In genomic region chr1:150696590-150696989, GRCh38 we compare ENCODE assay signal across 9 cellular contexts. TPM values are rescaled to one million over a fixed set of nuclear protein-coding genes. Genes with fewer than 3 reads are reported as not detected.
DNase-seq lines count a peak whose midpoint lies in the region; ATAC-seq, FAIRE-seq and TF ChIP-seq lines count a peak whose summit lies in the region.
"Had no signal": no experiment of that assay in that cellular context is flagged by ENCODE, and none has a peak within 500 bp of the region (broad histone marks: within the 10 kb centered on the region; RNA-seq: fewer than 3 reads in every experiment).

No MANE protein-coding gene starts in this region.

- no peaks in the 10 kb centered on the region for H3K9me3 ChIP-seq in iPS-18a (ENCODE audit: control insufficient read depth, low read depth, low read length)

- peak overlapping the region; percentile 75 for H3K27ac ChIP-seq in iPS-18a (ENCODE audit: low read length)

- no peak for FAIRE-seq in GM12891 (lab: Jason Lieb, UNC)

- H3K27me3 Mint-ChIP-seq in activated naive CD4-positive, alpha-beta T cell treated with anti-CD3 and anti-CD28 coated beads, Interleukin-2, amount 10 ng/mL, durations not matched to agents 7 days and 5 days = no peaks in the 10 kb centered on the region
- H3K27me3 Mint-ChIP-seq in activated CD8-positive, alpha-beta T cell treated with anti-CD3 and anti-CD28 coated beads for 36 hours = peaks cover 1% of the 10 kb centered on the region
- H3K27me3 Mint-ChIP-seq in stimulated activated naive B cell treated with anti-CD40 and anti-IgM and Interleukin-4, amounts not matched to agents 10 μg/mL and 1 μg/mL and 100 μg/mL, for 72 hours = no peaks in the 10 kb centered on the region

- no peak for TF ChIP-seq POLR2A in GM12891 (IDR thresholded peaks at IDR 0.05; ENCODE audit: low read depth, low read length)

- no peak for DNase-seq in activated naive CD4-positive, alpha-beta T cell treated with anti-CD3 and anti-CD28 coated beads, Interleukin-2, amount 10 ng/mL, durations not matched to agents 7 days and 5 days
- no peak for DNase-seq in activated naive CD4-positive, alpha-beta T cell treated with Interleukin-2 at 50 U/mL for 16 hours
- no peak for DNase-seq in activated CD8-positive, alpha-beta T cell treated with anti-CD3 and anti-CD28 coated beads for 36 hours
- DNase-seq in stimulated activated naive B cell treated with anti-CD40 and anti-IgM and Interleukin-4, amounts not matched to agents 10 μg/mL and 1 μg/mL and 100 μg/mL, for 72 hours = no peak
- DNase-seq in GM12891 (ENCODE audit: insufficient read length, low spot score) (no peak), NCI-H1694 (lab: John Stamatoyannopoulos, UW) (no peak), NCI-H2081 (lab: John Stamatoyannopoulos, UW) (no peak)

- no peak for ATAC-seq in activated CD8-positive, alpha-beta T cell treated with anti-CD3 and anti-CD28 coated beads for 36 hours
- no peak for ATAC-seq in stimulated activated naive B cell treated with anti-CD40 and anti-IgM and Interleukin-4, amounts not matched to agents 10 μg/mL and 1 μg/mL and 100 μg/mL, for 72 hours (replicated peaks)

- H3K4me3 ChIP-seq in iPS-18a (ENCODE audit: low read length) = peak overlapping the region; percentile 97

- peak overlapping the region; percentile 81 for H3K9ac ChIP-seq in iPS-18a (ENCODE audit: low read length)

- CTCF ChIA-PET in activated naive CD4-positive, alpha-beta T cell treated with anti-CD3 and anti-CD28 coated beads, Interleukin-2, amount 10 ng/mL, durations not matched to agents 7 days and 5 days (lab: Charles Lee) = interaction anchor here (0.8 to 2.4 kb wide), 2 partner anchors 76 to 136 kb away, joined by 3 to 11 read pairs; no protein-coding TSS in a partner anchor
- CTCF ChIA-PET in activated CD8-positive, alpha-beta T cell treated with anti-CD3 and anti-CD28 coated beads for 36 hours (lab: Charles Lee) = interaction anchor here (1.1 to 2.6 kb wide), 8 partner anchors 8 to 299 kb away, joined by 3 to 14 read pairs (median 3); no protein-coding TSS in a partner anchor

- H3K27ac Mint-ChIP-seq in activated naive CD4-positive, alpha-beta T cell treated with anti-CD3 and anti-CD28 coated beads, Interleukin-2, amount 10 ng/mL, durations not matched to agents 7 days and 5 days = peak overlapping the region; percentile 88
- H3K27ac Mint-ChIP-seq in activated CD8-positive, alpha-beta T cell treated with anti-CD3 and anti-CD28 coated beads for 36 hours = peak overlapping the region; percentile 92
- H3K27ac Mint-ChIP-seq in stimulated activated naive B cell treated with anti-CD40 and anti-IgM and Interleukin-4, amounts not matched to agents 10 μg/mL and 1 μg/mL and 100 μg/mL, for 72 hours = peak overlapping the region; percentile 92

- no peaks in the 10 kb centered on the region for H3K9me3 Mint-ChIP-seq in activated naive CD4-positive, alpha-beta T cell treated with anti-CD3 and anti-CD28 coated beads, Interleukin-2, amount 10 ng/mL, durations not matched to agents 7 days and 5 days
- H3K9me3 Mint-ChIP-seq in activated CD8-positive, alpha-beta T cell treated with anti-CD3 and anti-CD28 coated beads for 36 hours = no peaks in the 10 kb centered on the region
- no peaks in the 10 kb centered on the region for H3K9me3 Mint-ChIP-seq in stimulated activated naive B cell treated with anti-CD40 and anti-IgM and Interleukin-4, amounts not matched to agents 10 μg/mL and 1 μg/mL and 100 μg/mL, for 72 hours

- H3K36me3 ChIP-seq in iPS-18a (ENCODE audit: control insufficient read depth, low read depth, low read length) = peaks cover 28% of the 10 kb centered on the region

- TF ChIP-seq CTCF in activated CD8-positive, alpha-beta T cell treated with anti-CD3 and anti-CD28 coated beads for 36 hours (IDR thresholded peaks at IDR 0.05) = no peak

- no peaks in the 10 kb centered on the region for H3K27me3 ChIP-seq in iPS-18a (ENCODE audit: control insufficient read depth, insufficient read depth, low read length)

- peak overlapping the region; percentile 100 for H3K4me3 Mint-ChIP-seq in activated naive CD4-positive, alpha-beta T cell treated with anti-CD3 and anti-CD28 coated beads, Interleukin-2, amount 10 ng/mL, durations not matched to agents 7 days and 5 days
- H3K4me3 Mint-ChIP-seq in activated CD8-positive, alpha-beta T cell treated with anti-CD3 and anti-CD28 coated beads for 36 hours = peak overlapping the region; percentile 94
- H3K4me3 Mint-ChIP-seq in stimulated activated naive B cell treated with anti-CD40 and anti-IgM and Interleukin-4, amounts not matched to agents 10 μg/mL and 1 μg/mL and 100 μg/mL, for 72 hours = peak overlapping the region; percentile 91 to 96

- peaks cover 26% of the 10 kb centered on the region for H3K4me1 Mint-ChIP-seq in activated naive CD4-positive, alpha-beta T cell treated with anti-CD3 and anti-CD28 coated beads, Interleukin-2, amount 10 ng/mL, durations not matched to agents 7 days and 5 days
- H3K4me1 Mint-ChIP-seq in activated CD8-positive, alpha-beta T cell treated with anti-CD3 and anti-CD28 coated beads for 36 hours (ENCODE audit: low read depth) = peaks cover 14% of the 10 kb centered on the region
- peaks cover 8 to 29% of the 10 kb centered on the region in 2 donors for H3K4me1 Mint-ChIP-seq in stimulated activated naive B cell treated with anti-CD40 and anti-IgM and Interleukin-4, amounts not matched to agents 10 μg/mL and 1 μg/mL and 100 μg/mL, for 72 hours

- peaks cover 4% of the 10 kb centered on the region for H3K4me1 ChIP-seq in iPS-18a (ENCODE audit: control insufficient read depth, low read depth, low read length)

- intact Hi-C loops in activated CD8-positive, alpha-beta T cell treated with anti-CD3 and anti-CD28 coated beads for 36 hours (cut with micrococcal nuclease) = loop anchor here (10.0 kb wide), 1 partner anchor 132 kb away; no protein-coding TSS in a partner anchor

- POLR2A ChIA-PET in activated CD8-positive, alpha-beta T cell treated with anti-CD3 and anti-CD28 coated beads for 36 hours (lab: Charles Lee) = interaction anchor here (1.0 to 1.4 kb wide), 3 partner anchors 121 to 277 kb away, joined by 3 to 5 read pairs (median 4); no protein-coding TSS in a partner anchor

- peaks cover 18% of the 10 kb centered on the region for H3K36me3 Mint-ChIP-seq in activated naive CD4-positive, alpha-beta T cell treated with anti-CD3 and anti-CD28 coated beads, Interleukin-2, amount 10 ng/mL, durations not matched to agents 7 days and 5 days
- H3K36me3 Mint-ChIP-seq in activated CD8-positive, alpha-beta T cell treated with anti-CD3 and anti-CD28 coated beads for 36 hours (ENCODE audit: low read depth) = peaks cover 4% of the 10 kb centered on the region
- H3K36me3 Mint-ChIP-seq in stimulated activated naive B cell treated with anti-CD40 and anti-IgM and Interleukin-4, amounts not matched to agents 10 μg/mL and 1 μg/mL and 100 μg/mL, for 72 hours = peaks cover 3 to 12% of the 10 kb centered on the region in 2 donors

TF ChIP-seq in GM12891, 5 proteins besides CTCF, POLR2A, EP300 and RAD21:
- TF ChIP-seq TAF1 (IDR thresholded peaks at IDR 0.05; ENCODE audit: low read depth, low read length) (no peak), POU2F2 (IDR thresholded peaks at IDR 0.05; ENCODE audit: low read depth, low read length) (no peak), POLR2AphosphoS5 (IDR thresholded peaks at IDR 0.05; ENCODE audit: low read depth, low read length) (no peak), PAX5 (IDR thresholded peaks at IDR 0.05; ENCODE audit: insufficient read depth, low read length, severe bottlenecking) (no peak)

RNA-seq across cellular contexts. Expression of gene GOLPH3L, which starts 0.4 kb away (rescaled TPM):
- 10 to 100 TPM; 15.8 to 16.9 TPM for total RNA-seq in activated CD8-positive, alpha-beta T cell treated with anti-CD3 and anti-CD28 coated beads for 36 hours
- polyA plus RNA-seq in GM12891 (2012; ENCODE audit: low read depth, missing spikeins) = 17.2 TPM

RNA-seq across cellular contexts. Expression of gene HORMAD1, which starts 24.1 kb away (rescaled TPM):
- total RNA-seq in activated CD8-positive, alpha-beta T cell treated with anti-CD3 and anti-CD28 coated beads for 36 hours = not detected
- not detected for polyA plus RNA-seq in GM12891 (2012; ENCODE audit: low read depth, missing spikeins)
- total RNA-seq: myocyte had no signal
